Comparison of ENCODE assay signal across 9 cellular contexts in the genomic region with DNA sequence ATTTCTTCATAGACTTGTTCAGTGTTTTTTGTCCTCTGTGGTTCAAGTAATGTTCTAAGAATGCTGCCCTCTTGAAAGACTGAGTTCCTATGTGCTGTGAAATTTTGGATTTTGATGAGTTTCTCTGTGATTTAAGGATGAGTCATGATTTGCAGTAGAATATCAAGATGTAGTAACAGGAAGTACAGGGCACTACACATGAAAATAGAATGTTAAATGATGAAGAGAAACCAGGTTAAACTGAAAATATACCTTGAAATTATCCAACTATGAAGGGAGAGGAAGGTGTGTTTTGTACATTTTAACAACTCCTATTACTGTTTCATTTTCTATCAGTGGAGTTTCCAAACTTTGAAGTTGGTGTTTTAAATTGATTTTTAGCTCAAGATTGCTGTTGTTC. TPM values are rescaled to one million over a fixed set of nuclear protein-coding genes. Genes with fewer than 3 reads are reported as not detected.
A peak's percentile ranks its signal among the peaks of the same experiment; 100 is the strongest.
DNase-seq lines count a peak whose midpoint lies in the region; ATAC-seq and TF ChIP-seq lines count a peak whose summit lies in the region.
"Had no signal": no experiment of that assay in that cellular context is flagged by ENCODE, and none has a peak within 500 bp of the region (broad histone marks: within the 10 kb centered on the region; RNA-seq: fewer than 3 reads in every experiment).

No MANE protein-coding gene starts in this region.

- ATAC-seq in activated CD8-positive, alpha-beta memory T cell treated with anti-CD3 and anti-CD28 coated beads, Interleukin-2, amount 10 ng/mL, durations not matched to agents 7 days and 5 days: peak; percentile 17

- intact Hi-C loops in esophagus muscularis mucosa (cut with DNase I): no loop called here

- H3K36me3 ChIP-seq in SJSA1 (no peaks in the 10 kb centered on the region), esophagus muscularis mucosa (no peaks in the 10 kb centered on the region), suprapubic skin (no peaks in the 10 kb centered on the region)
- H3K36me3 ChIP-seq: WERI-Rb-1 had no signal

- CTCF ChIA-PET in activated CD8-positive, alpha-beta memory T cell treated with anti-CD3 and anti-CD28 coated beads, Interleukin-2, amount 10 ng/mL, durations not matched to agents 7 days and 5 days (lab: Charles Lee): interaction anchor here (0.9 to 2.5 kb wide), 5 partner anchors 12 to 201 kb away, joined by 3 to 8 read pairs (median 3); a partner anchor contains a TSS

- H3K4me1 ChIP-seq in SJSA1 (replicated peaks): peaks cover 39% of the 10 kb centered on the region
- H3K4me1 ChIP-seq in esophagus muscularis mucosa: peaks cover 24 to 48% (median 38%) of the 10 kb centered on the region in 4 donors
- peaks cover 39% of the 10 kb centered on the region for H3K4me1 ChIP-seq in suprapubic skin

- H3K4me3 ChIP-seq in SJSA1 (no peak overlapping the region), esophagus muscularis mucosa (no peak overlapping the region), suprapubic skin (no peak overlapping the region)

- H3K27ac ChIP-seq in SJSA1: peak overlapping the region; percentile 86
- peak overlapping the region; percentile 26 to 88 (median 67) for H3K27ac ChIP-seq in esophagus muscularis mucosa (replicated peaks in 1 of 4)
- H3K27ac ChIP-seq in suprapubic skin: peak overlapping the region; percentile 12
- H3K27ac ChIP-seq: WERI-Rb-1 had no signal

- peak overlapping the region; percentile 42 for H3K27ac Mint-ChIP-seq in activated CD8-positive, alpha-beta memory T cell treated with anti-CD3 and anti-CD28 coated beads, Interleukin-2, amount 10 ng/mL, durations not matched to agents 7 days and 5 days

- H3K27me3 Mint-ChIP-seq in activated CD8-positive, alpha-beta memory T cell treated with anti-CD3 and anti-CD28 coated beads, Interleukin-2, amount 10 ng/mL, durations not matched to agents 7 days and 5 days: no peaks in the 10 kb centered on the region

- H3K9me3 ChIP-seq in SJSA1 (replicated peaks): no peaks in the 10 kb centered on the region
- no peaks in the 10 kb centered on the region for H3K9me3 ChIP-seq in esophagus muscularis mucosa
- H3K9me3 ChIP-seq in suprapubic skin: no peaks in the 10 kb centered on the region

- no peaks in the 10 kb centered on the region for H3K9me3 Mint-ChIP-seq in activated CD8-positive, alpha-beta memory T cell treated with anti-CD3 and anti-CD28 coated beads, Interleukin-2, amount 10 ng/mL, durations not matched to agents 7 days and 5 days (ENCODE audit: low read depth)

- peaks cover 39% of the 10 kb centered on the region for H3K4me1 Mint-ChIP-seq in activated CD8-positive, alpha-beta memory T cell treated with anti-CD3 and anti-CD28 coated beads, Interleukin-2, amount 10 ng/mL, durations not matched to agents 7 days and 5 days

- peak overlapping the region; percentile 2 for H3K4me3 Mint-ChIP-seq in activated CD8-positive, alpha-beta memory T cell treated with anti-CD3 and anti-CD28 coated beads, Interleukin-2, amount 10 ng/mL, durations not matched to agents 7 days and 5 days

- H3K27me3 ChIP-seq in SJSA1 (replicated peaks) (no peaks in the 10 kb centered on the region), esophagus muscularis mucosa (no peaks in the 10 kb centered on the region), suprapubic skin (no peaks in the 10 kb centered on the region)

- H3K36me3 Mint-ChIP-seq in activated CD8-positive, alpha-beta memory T cell treated with anti-CD3 and anti-CD28 coated beads, Interleukin-2, amount 10 ng/mL, durations not matched to agents 7 days and 5 days: peaks cover 18% of the 10 kb centered on the region

- no peak for TF ChIP-seq CTCF in esophagus muscularis mucosa (IDR thresholded peaks at IDR 0.05)
- TF ChIP-seq CTCF in suprapubic skin (IDR thresholded peaks at IDR 0.05): no peak

- TF ChIP-seq EP300 in esophagus muscularis mucosa (IDR thresholded peaks at IDR 0.05) (no peak), suprapubic skin (IDR thresholded peaks at IDR 0.05) (no peak)

- no peak for TF ChIP-seq POLR2A in esophagus muscularis mucosa (IDR thresholded peaks at IDR 0.05; ENCODE audit: low read depth)
- TF ChIP-seq POLR2A in suprapubic skin (IDR thresholded peaks at IDR 0.05): no peak
- TF ChIP-seq POLR2A in erythroblast (IDR thresholded peaks at IDR 0.05; ENCODE audit: low read length): no peak

- DNase-seq in activated CD8-positive, alpha-beta memory T cell treated with anti-CD3 and anti-CD28 coated beads, Interleukin-2, amount 10 ng/mL, durations not matched to agents 7 days and 5 days: no peak
- DNase-seq in activated CD8-positive, alpha-beta memory T cell treated with anti-CD3 and anti-CD28 coated beads for 24 hours: no peak
- DNase-seq in SJSA1 (ENCODE audit: low read depth in 1 of 2, low spot score in 2 of 2): peak in 1 of 2 experiments; percentile 83
- no peak for DNase-seq in esophagus muscularis mucosa (ENCODE audit: extremely low spot score)
- DNase-seq in suprapubic skin (ENCODE audit: low spot score in 2 of 2): no peak
- DNase-seq in erythroblast (lab: John Stamatoyannopoulos, UW): no peak
- DNase-seq in KG1 (lab: John Stamatoyannopoulos, UW): no peak
- DNase-seq in NCI-H187 treated with DMSO at 0.1 percent for 48 hours (lab: John Stamatoyannopoulos, UW): no peak
- DNase-seq: WERI-Rb-1 had no signal

RNA-seq across cellular contexts. Expression of a gene that starts 4.8 kb away (rescaled TPM):
- 10 to 100 TPM; 16.1 to 17.1 TPM for total RNA-seq in activated CD8-positive, alpha-beta memory T cell treated with anti-CD3 and anti-CD28 coated beads, Interleukin-2, amount 10 ng/mL, durations not matched to agents 7 days and 5 days
- 19.0 and 20.6 TPM in 2 replicates for total RNA-seq in SJSA1 (2014; rRNA removed; shearing (Covaris generic))
- total RNA-seq in esophagus muscularis mucosa: 10 to 100 TPM; 13.7 to 26.9 (median 25.7) TPM
- total RNA-seq in suprapubic skin: 10 to 100 TPM in 3 of 4 donors, 1 to 10 TPM in 1; 10.0 to 13.5 (median 11.0) TPM

Comparison
In these comparisons a context has a peak if more than half of its experiments do, and no peak if none do; other contexts are left out.
1. H3K27ac ChIP-seq: peak in every context shown above with its lines; median percentile 86 in SJSA1; 67 in esophagus muscularis mucosa; 12 in suprapubic skin.